16 cellular contexts compared by ENCODE assay signal in the genomic region with DNA sequence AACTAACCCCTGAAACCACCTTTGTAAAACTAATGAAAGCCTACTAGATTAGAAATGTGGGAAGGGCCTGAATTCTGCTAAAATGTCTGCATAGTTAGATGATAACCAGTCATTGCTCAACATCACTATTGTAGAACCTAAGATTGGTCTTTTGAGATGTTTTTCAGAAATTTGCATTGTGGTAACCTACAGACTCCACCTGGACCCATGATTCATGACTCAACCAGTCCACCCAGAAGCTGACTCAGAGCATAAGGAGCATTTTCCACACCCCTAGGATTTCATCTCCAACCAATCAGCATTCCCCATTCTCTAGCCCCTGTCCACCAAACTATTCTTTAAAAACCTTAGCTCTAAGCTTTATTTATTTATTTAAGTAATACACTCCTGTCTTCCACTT. TPM values are rescaled to one million over a fixed set of nuclear protein-coding genes. Genes with fewer than 3 reads are reported as not detected.
A peak's percentile ranks its signal among the peaks of the same experiment; 100 is the strongest.
DNase-seq lines count a peak whose midpoint lies in the region; ATAC-seq and TF ChIP-seq lines count a peak whose summit lies in the region.
"Had no signal": no experiment of that assay in that cellular context is flagged by ENCODE, and none has a peak within 500 bp of the region (broad histone marks: within the 10 kb centered on the region; RNA-seq: fewer than 3 reads in every experiment).

No MANE protein-coding gene starts in this region.

- H3K4me3 ChIP-seq in RWPE2 (ENCODE audit: severe bottlenecking) = no peak overlapping the region
- H3K4me3 ChIP-seq: BLaER1, HAP-1 had no signal

- no peak for TF ChIP-seq CTCF in RWPE2 (IDR thresholded peaks at IDR 0.05; ENCODE audit: poor library complexity, severe bottlenecking)

- peak; percentile 49 to 61 for ATAC-seq in activated CD4-positive, CD25-positive, alpha-beta regulatory T cell treated with anti-CD3 and anti-CD28 coated beads, Interleukin-2, amount 50 U/mL, for 24 hours
- peak; percentile 49 to 88 for ATAC-seq in activated naive CD4-positive, alpha-beta T cell treated with anti-CD3 and anti-CD28 coated beads, Interleukin-2, amount 50 U/mL, for 72 hours
- ATAC-seq in RWPE2 (ENCODE audit: low read depth) (peak; percentile 40; the same call in 1 of the 3 replicates), esophagus mucosa (peak; percentile 27), GM21825 (IDR thresholded peaks at IDR 0.05; ENCODE audit: unreplicated experiment) (no peak)

- CTCF ChIA-PET in activated naive CD4-positive, alpha-beta T cell treated with anti-CD3 and anti-CD28 coated beads for 36 hours (lab: Charles Lee) = interaction anchor here (0.9 kb wide), 1 partner anchor 144 kb away, joined by 3 read pairs; no protein-coding TSS in a partner anchor

- no peaks in the 10 kb centered on the region for H3K4me1 ChIP-seq in RWPE2 (ENCODE audit: insufficient read depth, poor library complexity, severe bottlenecking)
- H3K4me1 ChIP-seq: BLaER1, Caco-2, HAP-1 had no signal

- H3K4me1 Mint-ChIP-seq in activated naive CD4-positive, alpha-beta T cell treated with anti-CD3 and anti-CD28 coated beads for 36 hours (ENCODE audit: low read depth) = peaks cover 7% of the 10 kb centered on the region

- no peak overlapping the region for H3K4me3 Mint-ChIP-seq in activated naive CD4-positive, alpha-beta T cell treated with anti-CD3 and anti-CD28 coated beads for 36 hours
- H3K4me3 Mint-ChIP-seq: CD8-positive, alpha-beta memory T cell had no signal

- no peaks in the 10 kb centered on the region for H3K27me3 Mint-ChIP-seq in activated naive CD4-positive, alpha-beta T cell treated with anti-CD3 and anti-CD28 coated beads for 36 hours (ENCODE audit: low read depth)

- no peak overlapping the region for H3K27ac ChIP-seq in RWPE2 (ENCODE audit: poor library complexity, severe bottlenecking)
- H3K27ac ChIP-seq: 22Rv1, BLaER1 had no signal

- H3K9me3 Mint-ChIP-seq in activated naive CD4-positive, alpha-beta T cell treated with anti-CD3 and anti-CD28 coated beads, Interleukin-2, amount 50 U/mL, for 72 hours = peaks cover 10 to 23% of the 10 kb centered on the region in 2 donors
- H3K9me3 Mint-ChIP-seq in activated naive CD4-positive, alpha-beta T cell treated with anti-CD3 and anti-CD28 coated beads for 36 hours = peaks cover 12% of the 10 kb centered on the region

- H3K36me3 Mint-ChIP-seq in activated naive CD4-positive, alpha-beta T cell treated with anti-CD3 and anti-CD28 coated beads, Interleukin-2, amount 50 U/mL, for 72 hours = peaks cover 12 to 13% of the 10 kb centered on the region in 2 donors
- H3K36me3 Mint-ChIP-seq in activated naive CD4-positive, alpha-beta T cell treated with anti-CD3 and anti-CD28 coated beads for 36 hours (ENCODE audit: low read depth) = no peaks in the 10 kb centered on the region

- no peaks in the 10 kb centered on the region for H3K27me3 ChIP-seq in RWPE2 (ENCODE audit: insufficient read depth, poor library complexity, severe bottlenecking)
- H3K27me3 ChIP-seq: BLaER1 had no signal

- intact Hi-C loops in activated naive CD4-positive, alpha-beta T cell treated with anti-CD3 and anti-CD28 coated beads for 36 hours (cut with micrococcal nuclease) = no loop called here

- H3K27ac Mint-ChIP-seq in activated naive CD4-positive, alpha-beta T cell treated with anti-CD3 and anti-CD28 coated beads, Interleukin-2, amount 50 U/mL, for 72 hours = peak overlapping the region in 1 of 2 donors; percentile 15
- H3K27ac Mint-ChIP-seq in activated naive CD4-positive, alpha-beta T cell treated with anti-CD3 and anti-CD28 coated beads for 36 hours = no peak overlapping the region
- H3K27ac Mint-ChIP-seq: CD8-positive, alpha-beta memory T cell had no signal

- peaks cover 10% of the 10 kb centered on the region for H3K9me3 ChIP-seq in RWPE2 (ENCODE audit: severe bottlenecking)
- H3K9me3 ChIP-seq: HAP-1 had no signal

- DNase-seq in activated CD4-positive, CD25-positive, alpha-beta regulatory T cell (lab: John Stamatoyannopoulos, UW) = no peak
- DNase-seq in activated naive CD4-positive, alpha-beta T cell treated with anti-CD3 and anti-CD28 coated beads, Interleukin-2, amount 50 U/mL, for 72 hours (ENCODE audit: low spot score in 2 of 2) = no peak
- no peak for DNase-seq in activated naive CD4-positive, alpha-beta T cell treated with anti-CD3 and anti-CD28 coated beads for 36 hours
- DNase-seq in RWPE2 (ENCODE audit: low spot score) (no peak), NCI-H2107 (lab: John Stamatoyannopoulos, UW) (no peak)
- DNase-seq: Caco-2; CD8-positive, alpha-beta memory T cell; DND-41; GF-D8 had no signal

- H3K36me3 ChIP-seq in RWPE2 (ENCODE audit: low read depth) = no peaks in the 10 kb centered on the region
- H3K36me3 ChIP-seq: BLaER1, HAP-1 had no signal

RNA-seq across cellular contexts. Expression of a gene that starts 30.4 kb away (rescaled TPM):
- not detected for total RNA-seq in activated naive CD4-positive, alpha-beta T cell treated with anti-CD3 and anti-CD28 coated beads, Interleukin-2, amount 50 U/mL, for 72 hours
- total RNA-seq in activated naive CD4-positive, alpha-beta T cell treated with anti-CD3 and anti-CD28 coated beads for 36 hours = not detected
- total RNA-seq in esophagus mucosa = 0.08 TPM
- total RNA-seq: Caco-2; CD8-positive, alpha-beta memory T cell; HT-29 had no signal
